Comparison of ENCODE assay signal across 1 cellular context in the genomic region with DNA sequence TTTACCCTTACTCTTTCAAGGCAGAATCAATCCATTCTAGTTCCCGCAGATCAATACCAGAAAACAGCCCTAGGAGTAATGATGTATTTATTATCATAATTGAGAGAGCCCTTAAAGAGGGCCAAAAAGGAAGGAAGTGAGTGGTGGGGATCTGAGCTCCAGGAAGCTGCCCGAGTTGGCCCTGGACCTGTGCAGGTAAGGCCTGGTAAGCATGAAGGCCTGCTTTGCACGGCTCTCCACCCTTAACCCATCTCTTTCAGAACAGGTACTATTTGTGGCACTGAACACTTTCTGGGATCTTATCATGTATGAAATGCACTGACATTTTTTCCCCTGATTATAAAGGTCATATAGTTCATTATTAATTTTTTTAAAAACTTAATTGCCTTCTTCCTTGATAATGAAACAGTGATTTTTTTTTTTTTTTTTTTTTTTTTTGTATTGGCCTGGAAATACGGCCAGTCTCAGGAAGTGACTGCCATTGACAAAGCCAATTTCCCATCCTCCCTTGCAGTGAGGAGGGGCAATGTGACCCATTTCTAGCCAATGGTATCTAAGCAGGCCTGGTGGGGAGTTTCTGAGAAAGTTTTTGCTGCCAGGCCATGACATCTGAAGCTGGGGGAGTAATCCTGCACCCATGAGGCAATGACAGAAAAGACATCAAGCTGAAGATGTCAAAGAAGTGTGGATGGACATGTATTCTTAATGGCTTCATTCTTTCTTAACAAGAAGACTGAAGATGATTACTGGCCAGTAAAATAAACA.
TF ChIP-seq lines count a peak whose summit lies in the region.

No MANE protein-coding gene starts in this region.

TF ChIP-seq in HCT116, 20 proteins besides CTCF, POLR2A, EP300 and RAD21:
- TF ChIP-seq, protein P1, sequence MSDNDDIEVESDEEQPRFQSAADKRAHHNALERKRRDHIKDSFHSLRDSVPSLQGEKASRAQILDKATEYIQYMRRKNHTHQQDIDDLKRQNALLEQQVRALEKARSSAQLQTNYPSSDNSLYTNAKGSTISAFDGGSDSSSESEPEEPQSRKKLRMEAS (IDR thresholded peaks at IDR 0.05) = no peak
- TF ChIP-seq SP1 (IDR thresholded peaks at IDR 0.05; ENCODE audit: low read depth) (no peak), SIN3A (IDR thresholded peaks at IDR 0.05; ENCODE audit: low read depth) (no peak), TCF7L2 (IDR thresholded peaks at IDR 0.05; ENCODE audit: borderline replicate concordance, extremely low read depth, insufficient read depth, insufficient read length) (no peak), EGR1 (IDR thresholded peaks at IDR 0.05; ENCODE audit: low read depth) (no peak), EZH2 (IDR thresholded peaks at IDR 0.05) (no peak), JUND (IDR thresholded peaks at IDR 0.05) (no peak), SRF (IDR thresholded peaks at IDR 0.05; ENCODE audit: low read depth) (no peak), ZFX (IDR thresholded peaks at IDR 0.05) (no peak), CEBPB (IDR thresholded peaks at IDR 0.05; ENCODE audit: low read depth) (no peak), ZNF274 (IDR thresholded peaks at IDR 0.05; ENCODE audit: low read depth, low read length) (no peak), ELF1 (IDR thresholded peaks at IDR 0.05; ENCODE audit: borderline replicate concordance, low read depth) (no peak), YY1 (IDR thresholded peaks at IDR 0.05; ENCODE audit: extremely low read depth, insufficient replicate concordance, low read depth, low read length) (no peak), FOSL1 (IDR thresholded peaks at IDR 0.05; ENCODE audit: low read depth) (no peak), POLR2AphosphoS5 (IDR thresholded peaks at IDR 0.05; ENCODE audit: low read depth, low read length) (no peak), CBX3 (IDR thresholded peaks at IDR 0.05; ENCODE audit: low read depth) (no peak)
- TF ChIP-seq, protein P2, sequence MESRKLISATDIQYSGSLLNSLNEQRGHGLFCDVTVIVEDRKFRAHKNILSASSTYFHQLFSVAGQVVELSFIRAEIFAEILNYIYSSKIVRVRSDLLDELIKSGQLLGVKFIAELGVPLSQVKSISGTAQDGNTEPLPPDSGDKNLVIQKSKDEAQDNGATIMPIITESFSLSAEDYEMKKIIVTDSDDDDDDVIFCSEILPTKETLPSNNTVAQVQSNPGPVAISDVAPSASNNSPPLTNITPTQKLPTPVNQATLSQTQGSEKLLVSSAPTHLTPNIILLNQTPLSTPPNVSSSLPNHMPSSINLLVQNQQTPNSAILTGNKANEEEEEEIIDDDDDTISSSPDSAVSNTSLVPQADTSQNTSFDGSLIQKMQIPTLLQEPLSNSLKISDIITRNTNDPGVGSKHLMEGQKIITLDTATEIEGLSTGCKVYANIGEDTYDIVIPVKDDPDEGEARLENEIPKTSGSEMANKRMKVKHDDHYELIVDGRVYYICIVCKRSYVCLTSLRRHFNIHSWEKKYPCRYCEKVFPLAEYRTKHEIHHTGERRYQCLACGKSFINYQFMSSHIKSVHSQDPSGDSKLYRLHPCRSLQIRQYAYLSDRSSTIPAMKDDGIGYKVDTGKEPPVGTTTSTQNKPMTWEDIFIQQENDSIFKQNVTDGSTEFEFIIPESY (IDR thresholded peaks at IDR 0.05; ENCODE audit: extremely low read depth, insufficient replicate concordance, low read length) = no peak
- TF ChIP-seq, protein P3, sequence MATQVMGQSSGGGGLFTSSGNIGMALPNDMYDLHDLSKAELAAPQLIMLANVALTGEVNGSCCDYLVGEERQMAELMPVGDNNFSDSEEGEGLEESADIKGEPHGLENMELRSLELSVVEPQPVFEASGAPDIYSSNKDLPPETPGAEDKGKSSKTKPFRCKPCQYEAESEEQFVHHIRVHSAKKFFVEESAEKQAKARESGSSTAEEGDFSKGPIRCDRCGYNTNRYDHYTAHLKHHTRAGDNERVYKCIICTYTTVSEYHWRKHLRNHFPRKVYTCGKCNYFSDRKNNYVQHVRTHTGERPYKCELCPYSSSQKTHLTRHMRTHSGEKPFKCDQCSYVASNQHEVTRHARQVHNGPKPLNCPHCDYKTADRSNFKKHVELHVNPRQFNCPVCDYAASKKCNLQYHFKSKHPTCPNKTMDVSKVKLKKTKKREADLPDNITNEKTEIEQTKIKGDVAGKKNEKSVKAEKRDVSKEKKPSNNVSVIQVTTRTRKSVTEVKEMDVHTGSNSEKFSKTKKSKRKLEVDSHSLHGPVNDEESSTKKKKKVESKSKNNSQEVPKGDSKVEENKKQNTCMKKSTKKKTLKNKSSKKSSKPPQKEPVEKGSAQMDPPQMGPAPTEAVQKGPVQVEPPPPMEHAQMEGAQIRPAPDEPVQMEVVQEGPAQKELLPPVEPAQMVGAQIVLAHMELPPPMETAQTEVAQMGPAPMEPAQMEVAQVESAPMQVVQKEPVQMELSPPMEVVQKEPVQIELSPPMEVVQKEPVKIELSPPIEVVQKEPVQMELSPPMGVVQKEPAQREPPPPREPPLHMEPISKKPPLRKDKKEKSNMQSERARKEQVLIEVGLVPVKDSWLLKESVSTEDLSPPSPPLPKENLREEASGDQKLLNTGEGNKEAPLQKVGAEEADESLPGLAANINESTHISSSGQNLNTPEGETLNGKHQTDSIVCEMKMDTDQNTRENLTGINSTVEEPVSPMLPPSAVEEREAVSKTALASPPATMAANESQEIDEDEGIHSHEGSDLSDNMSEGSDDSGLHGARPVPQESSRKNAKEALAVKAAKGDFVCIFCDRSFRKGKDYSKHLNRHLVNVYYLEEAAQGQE (IDR thresholded peaks at IDR 0.05; ENCODE audit: low read depth) = no peak
- TF ChIP-seq, protein P4, sequence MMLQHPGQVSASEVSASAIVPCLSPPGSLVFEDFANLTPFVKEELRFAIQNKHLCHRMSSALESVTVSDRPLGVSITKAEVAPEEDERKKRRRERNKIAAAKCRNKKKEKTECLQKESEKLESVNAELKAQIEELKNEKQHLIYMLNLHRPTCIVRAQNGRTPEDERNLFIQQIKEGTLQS (IDR thresholded peaks at IDR 0.05) = no peak
